17 cellular contexts compared by ENCODE assay signal in the genomic region with DNA sequence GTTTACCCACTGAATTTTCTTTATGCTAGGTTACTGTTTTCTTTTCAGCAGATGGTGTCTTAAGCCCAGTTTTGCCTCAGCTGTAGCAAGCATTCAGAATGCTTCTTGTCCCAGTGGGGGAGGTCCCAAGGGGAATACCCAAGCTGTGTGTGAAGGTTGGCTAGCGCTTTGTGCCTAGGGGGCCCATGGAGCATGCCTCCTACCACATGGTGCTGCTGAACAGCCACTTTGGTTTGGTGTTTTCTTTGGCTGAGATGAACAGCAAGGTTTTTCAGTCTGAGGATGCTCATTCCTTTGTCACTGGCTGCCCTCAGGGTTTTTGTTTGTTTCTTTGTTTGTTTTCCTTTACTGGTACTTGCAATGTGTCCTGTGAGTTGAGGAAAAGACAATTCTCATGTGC.
"Had no signal": no experiment of that assay in that cellular context is flagged by ENCODE, and none has a peak within 500 bp of the region (broad histone marks: within the 10 kb centered on the region; RNA-seq: fewer than 3 reads in every experiment).

No MANE protein-coding gene starts in this region.

- H3K4me3 ChIP-seq: ovary, psoas muscle, tibial nerve had no signal

- H3K36me3 ChIP-seq: ovary, tibial nerve had no signal

- H3K4me1 Mint-ChIP-seq: activated CD4-positive, alpha-beta T cell treated with anti-CD3 and anti-CD28 coated beads, Interleukin-2, amount 10 ng/mL, durations not matched to agents 24 days and 14 days; activated naive CD8-positive, alpha-beta T cell treated with anti-CD3 and anti-CD28 coated beads, Interleukin-2, amount 10 ng/mL, durations not matched to agents 7 days and 5 days; naive thymus-derived CD4-positive, alpha-beta T cell had no signal

- H3K27ac Mint-ChIP-seq: activated CD4-positive, alpha-beta T cell treated with anti-CD3 and anti-CD28 coated beads, Interleukin-2, amount 10 ng/mL, durations not matched to agents 24 days and 14 days; activated CD8-positive, alpha-beta T cell treated with anti-CD3 and anti-CD28 coated beads for 36 hours; activated naive CD8-positive, alpha-beta T cell treated with anti-CD3 and anti-CD28 coated beads, Interleukin-2, amount 10 ng/mL, durations not matched to agents 7 days and 5 days; activated T-helper 2 cell treated with anti-CD3 and anti-CD28 coated beads, Interferon-gamma antibody, Interleukin-2, Interleukin-4, amounts not matched to agents 10 μg/mL and 5 μg/mL and 100 μg/mL, durations not matched to agents 14 hours and 24 hours and 36 hours; naive thymus-derived CD4-positive, alpha-beta T cell; stimulated activated naive CD8-positive, alpha-beta T cell treated with anti-CD3 and anti-CD28 coated beads, Interleukin-15, Interleukin-2, amounts not matched to agents 100 ng/mL and 50 ng/mL, for 24 hours had no signal

- H3K27ac ChIP-seq: ovary, psoas muscle, tibial nerve had no signal

- H3K27me3 ChIP-seq: ovary, tibial nerve had no signal

- H3K27me3 Mint-ChIP-seq: activated CD4-positive, alpha-beta T cell treated with anti-CD3 and anti-CD28 coated beads, Interleukin-2, amount 10 ng/mL, durations not matched to agents 24 days and 14 days; activated CD8-positive, alpha-beta T cell treated with anti-CD3 and anti-CD28 coated beads for 36 hours; activated naive CD8-positive, alpha-beta T cell treated with anti-CD3 and anti-CD28 coated beads, Interleukin-2, amount 10 ng/mL, durations not matched to agents 7 days and 5 days; naive thymus-derived CD4-positive, alpha-beta T cell; stimulated activated naive CD8-positive, alpha-beta T cell treated with anti-CD3 and anti-CD28 coated beads, Interleukin-15, Interleukin-2, amounts not matched to agents 100 ng/mL and 50 ng/mL, for 24 hours had no signal

- H3K4me3 Mint-ChIP-seq: activated CD4-positive, alpha-beta T cell treated with anti-CD3 and anti-CD28 coated beads, Interleukin-2, amount 10 ng/mL, durations not matched to agents 24 days and 14 days; activated CD8-positive, alpha-beta T cell treated with anti-CD3 and anti-CD28 coated beads for 36 hours; activated naive CD8-positive, alpha-beta T cell treated with anti-CD3 and anti-CD28 coated beads, Interleukin-2, amount 10 ng/mL, durations not matched to agents 7 days and 5 days; naive thymus-derived CD4-positive, alpha-beta T cell; stimulated activated naive CD8-positive, alpha-beta T cell treated with anti-CD3 and anti-CD28 coated beads, Interleukin-15, Interleukin-2, amounts not matched to agents 100 ng/mL and 50 ng/mL, for 24 hours had no signal

- H3K9me3 ChIP-seq: ovary, psoas muscle had no signal

- H3K36me3 Mint-ChIP-seq: activated naive CD8-positive, alpha-beta T cell treated with anti-CD3 and anti-CD28 coated beads, Interleukin-2, amount 10 ng/mL, durations not matched to agents 7 days and 5 days; naive thymus-derived CD4-positive, alpha-beta T cell had no signal

- H3K4me1 ChIP-seq: psoas muscle, tibial nerve had no signal

- DNase-seq: activated CD4-positive, alpha-beta T cell treated with anti-CD3 and anti-CD28 coated beads, Interleukin-2, amount 10 ng/mL, durations not matched to agents 24 days and 14 days; activated CD8-positive, alpha-beta T cell treated with anti-CD3 and anti-CD28 coated beads for 36 hours; activated naive CD4-positive, alpha-beta T cell treated with Interleukin-2 at 50 U/mL for 16 hours; activated naive CD8-positive, alpha-beta T cell treated with anti-CD3 and anti-CD28 coated beads, Interleukin-2, amount 10 ng/mL, durations not matched to agents 7 days and 5 days; activated T-cell treated with anti-CD3 and anti-CD28 coated beads, Interleukin-2, amount 50 U/mL, for 1 hour; amygdala; foreskin melanocyte; head of caudate nucleus; mesenchymal stem cell; naive thymus-derived CD4-positive, alpha-beta T cell; ovary; psoas muscle; right cardiac atrium; T1000 had no signal
